In genomic region chr12:72297666-72298065, GRCh38 we compare ENCODE assay signal across 1 cellular context.
TF ChIP-seq lines count a peak whose summit lies in the region.

No MANE protein-coding gene starts in this region.

TF ChIP-seq in IMR-90, 13 proteins besides CTCF, POLR2A, EP300 and RAD21 (continued from another document):
- TF ChIP-seq RFX5 (IDR thresholded peaks at IDR 0.05; ENCODE audit: low read depth, low read length): no peak
- TF ChIP-seq, protein P1, sequence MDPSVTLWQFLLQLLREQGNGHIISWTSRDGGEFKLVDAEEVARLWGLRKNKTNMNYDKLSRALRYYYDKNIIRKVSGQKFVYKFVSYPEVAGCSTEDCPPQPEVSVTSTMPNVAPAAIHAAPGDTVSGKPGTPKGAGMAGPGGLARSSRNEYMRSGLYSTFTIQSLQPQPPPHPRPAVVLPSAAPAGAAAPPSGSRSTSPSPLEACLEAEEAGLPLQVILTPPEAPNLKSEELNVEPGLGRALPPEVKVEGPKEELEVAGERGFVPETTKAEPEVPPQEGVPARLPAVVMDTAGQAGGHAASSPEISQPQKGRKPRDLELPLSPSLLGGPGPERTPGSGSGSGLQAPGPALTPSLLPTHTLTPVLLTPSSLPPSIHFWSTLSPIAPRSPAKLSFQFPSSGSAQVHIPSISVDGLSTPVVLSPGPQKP (IDR thresholded peaks at IDR 0.05; ENCODE audit: borderline replicate concordance, low read depth, low read length): no peak
- no peak for TF ChIP-seq MAZ (IDR thresholded peaks at IDR 0.05; ENCODE audit: borderline replicate concordance, low read depth, low read length)
- TF ChIP-seq MXI1 (IDR thresholded peaks at IDR 0.05; ENCODE audit: borderline replicate concordance, low read depth, low read length): no peak
TF ChIP-seq in IMR-90: peak in this region for 0.
